12 cellular contexts compared by ENCODE assay signal in the genomic region with DNA sequence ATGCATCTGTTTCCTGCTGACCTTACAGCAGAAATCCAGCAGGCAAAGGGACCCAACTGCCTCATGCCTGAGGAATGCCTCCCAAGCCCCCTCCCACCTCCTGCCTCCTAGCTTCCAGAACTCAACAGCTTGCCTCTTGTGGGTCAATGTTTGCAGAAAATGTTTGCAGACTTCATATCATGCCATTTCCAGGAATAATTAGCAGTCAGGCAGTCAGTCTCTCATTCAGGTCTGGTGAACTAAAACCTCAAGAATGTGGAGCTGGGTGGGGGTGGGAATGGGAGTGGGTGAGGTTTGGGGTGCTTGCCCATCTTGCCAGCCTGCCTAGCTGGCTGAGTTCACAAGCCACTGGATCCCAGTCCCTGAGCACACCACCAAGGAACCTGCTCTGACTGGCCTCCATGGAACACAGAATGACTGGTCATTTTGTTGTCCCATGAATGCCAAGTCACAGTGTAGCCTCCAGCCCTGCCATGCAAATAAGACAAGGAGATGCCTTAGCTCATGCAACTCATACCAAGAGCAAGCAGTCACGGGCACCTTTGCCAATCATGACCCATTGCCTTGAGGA. TPM values are rescaled to one million over a fixed set of nuclear protein-coding genes. Genes with fewer than 3 reads are reported as not detected.
DNase-seq lines count a peak whose midpoint lies in the region; ATAC-seq and TF ChIP-seq lines count a peak whose summit lies in the region.
"Had no signal": no experiment of that assay in that cellular context is flagged by ENCODE, and none has a peak within 500 bp of the region (broad histone marks: within the 10 kb centered on the region; RNA-seq: fewer than 3 reads in every experiment).

No MANE protein-coding gene starts in this region.

- H2AFZ ChIP-seq in H9 (ENCODE audit: low read length) = no peak overlapping the region

- H4K91ac ChIP-seq in H9 (ENCODE audit: insufficient read length, low read depth, low read length) = no peak overlapping the region

- H2BK120ac ChIP-seq in H9 (ENCODE audit: low read depth, low read length, poor library complexity, severe bottlenecking) = no peak overlapping the region

- H3K14ac ChIP-seq in H9 (ENCODE audit: insufficient read depth, low read length) = no peak overlapping the region; the same call in 1 of the 2 replicates

- no peaks in the 10 kb centered on the region; the same call in 1 of the 2 replicates for H3K27me3 Mint-ChIP-seq in H9 (ENCODE audit: low read depth)

- no peak overlapping the region for H3K27ac Mint-ChIP-seq in H9

- DNase-seq in AG08396 (ENCODE audit: low spot score) = peak; percentile 48
- DNase-seq in HS-5 (ENCODE audit: low read depth) = peak; percentile 61
- peak; percentile 52 to 63 (median 57) for DNase-seq in body of pancreas
- peak; percentile 39 for DNase-seq in left kidney (ENCODE audit: low read depth, low spot score)
- no peak for DNase-seq in KG1 (lab: John Stamatoyannopoulos, UW)
- no peak for DNase-seq in H9
- DNase-seq: activated CD4-positive, alpha-beta T cell treated with anti-CD3 and anti-CD28 coated beads for 4 hours; central memory CD4-positive, alpha-beta T cell; NCI-H774 had no signal

- H3K56ac ChIP-seq in H9 (ENCODE audit: insufficient read length, low read depth, low read length) = no peak overlapping the region

- H3K9me3 Mint-ChIP-seq in H9 = peaks cover 2 to 58% of the 10 kb centered on the region in 2 experiments; a peak in 3 of 5 replicates

- no peaks in the 10 kb centered on the region for H3K36me3 Mint-ChIP-seq in H9 (ENCODE audit: insufficient read depth in 1 of 3, low read depth in 3 of 3)

- H3K4me3 Mint-ChIP-seq in H9 = peak overlapping the region in 1 of 2 experiments; percentile 12; a peak in 1 of 5 replicates

- H4K8ac ChIP-seq in H9 (replicated peaks; ENCODE audit: insufficient read length, low read depth, low read length) = no peak overlapping the region

- H4K20me1 ChIP-seq in H9 (ENCODE audit: control insufficient read depth, insufficient read depth, insufficient read length) = no peaks in the 10 kb centered on the region

- H2BK12ac ChIP-seq in H9 (ENCODE audit: insufficient read length, low read depth, low read length) = no peak overlapping the region

- H3K4me3 ChIP-seq in body of pancreas = no peak overlapping the region
- H3K4me3 ChIP-seq: tibial nerve had no signal

- H2BK15ac ChIP-seq in H9 (ENCODE audit: low read depth, low read length) = no peak overlapping the region

- intact Hi-C loops in body of pancreas (cut with DNase I) = no loop called here

- H3K27me3 ChIP-seq in body of pancreas (no peaks in the 10 kb centered on the region), H9 (ENCODE audit: insufficient read depth, low read length) (no peaks in the 10 kb centered on the region)
- H3K27me3 ChIP-seq: tibial nerve had no signal

- no peak for TF ChIP-seq POLR2A in body of pancreas (IDR thresholded peaks at IDR 0.05)

- H4K5ac ChIP-seq in H9 (ENCODE audit: insufficient read length, low read depth, low read length) = no peak overlapping the region

- ATAC-seq in body of pancreas (peak; percentile 87), GM21717 (IDR thresholded peaks at IDR 0.05; ENCODE audit: unreplicated experiment) (no peak), GM21526 (IDR thresholded peaks at IDR 0.05; ENCODE audit: low FRiP score, unreplicated experiment) (no peak)

- H3K27ac ChIP-seq in body of pancreas = peak overlapping the region in 3 of 4 donors; percentile 10 to 62 (median 52)
- no peak overlapping the region for H3K27ac ChIP-seq in H9 (ENCODE audit: insufficient read length, low read depth, low read length)
- H3K27ac ChIP-seq: tibial nerve had no signal

- H3K4me1 ChIP-seq in body of pancreas (peaks cover 10% of the 10 kb centered on the region), H9 (ENCODE audit: insufficient read depth, low read length) (peaks cover 5% of the 10 kb centered on the region; the same call in 1 of the 2 replicates)
- H3K4me1 ChIP-seq: tibial nerve had no signal

- TF ChIP-seq CTCF in body of pancreas (IDR thresholded peaks at IDR 0.05) (peak in 1 of 7 experiments; percentile 7), H9 (conservative IDR thresholded peaks at IDR 0.05) (no peak)

- WGBS in body of pancreas, 2 donors = 0 to 20% methylated on average over 1 of the region's 1 CpG
- WGBS in H9 (ENCODE audit: extremely low coverage, insufficient read length, low lambda C conversion rate) = no CpG with 5 or more reads among the region's 1 CpG

- H3K23me2 ChIP-seq in H9 (ENCODE audit: insufficient read length, low read depth, low read length, poor library complexity, severe bottlenecking) = no peaks in the 10 kb centered on the region

- no peak overlapping the region for H3K4ac ChIP-seq in H9 (ENCODE audit: low read depth, low read length)

- no peaks in the 10 kb centered on the region for H3K36me3 ChIP-seq in body of pancreas (replicated peaks in 1 of 2; ENCODE audit: insufficient read depth in 1 of 2, low read depth in 2 of 2)
- H3K36me3 ChIP-seq: tibial nerve had no signal

- no peak overlapping the region for H3K9ac ChIP-seq in H9 (ENCODE audit: extremely low read depth, insufficient read length, low read length)

- H2BK20ac ChIP-seq in H9 (ENCODE audit: low read depth, low read length, poor library complexity, severe bottlenecking) = no peak overlapping the region

- no peak overlapping the region for H2AK5ac ChIP-seq in H9 (ENCODE audit: insufficient read length, low read length)

- peaks cover 3 to 13% of the 10 kb centered on the region in 2 experiments for H3K4me1 Mint-ChIP-seq in H9

- H3T11ph ChIP-seq in H9 (ENCODE audit: low read length) = no peak overlapping the region

- no peak overlapping the region for H3K18ac ChIP-seq in H9 (ENCODE audit: insufficient read length, low read depth, low read length)

- no peaks in the 10 kb centered on the region for H3K79me1 ChIP-seq in H9 (ENCODE audit: insufficient read depth, low read depth, low read length, poor library complexity, severe bottlenecking)

- H2BK5ac ChIP-seq in H9 (ENCODE audit: insufficient read length, low read length) = no peak overlapping the region

- no peaks in the 10 kb centered on the region for H3K79me2 ChIP-seq in H9 (ENCODE audit: insufficient read depth, low read length)

- H3K9me3 ChIP-seq in body of pancreas (no peaks in the 10 kb centered on the region), H9 (ENCODE audit: control insufficient read depth, low read depth, low read length) (no peaks in the 10 kb centered on the region)
- H3K9me3 ChIP-seq: tibial nerve had no signal

- H3K23ac ChIP-seq in H9 (ENCODE audit: insufficient read length, low read depth, low read length) = no peak overlapping the region

- no peak overlapping the region for H3K4me2 ChIP-seq in H9 (ENCODE audit: insufficient read depth, insufficient read length, low read length)

RNA-seq across cellular contexts. Expression of gene PLAC1, which starts 12.1 kb away (rescaled TPM):
- total RNA-seq in body of pancreas (not detected), H9 (2021) (0.50 and 0.68 TPM in 2 replicates)
- total RNA-seq: tibial nerve had no signal

Comparison
In these comparisons a context has a peak if more than half of its experiments do, and no peak if none do; other contexts are left out.
1. DNase-seq: peak in AG08396 (single experiment), HS-5 (single experiment), body of pancreas (4 of 4) and left kidney (single experiment); none in KG1 (single experiment) and H9 (single experiment).